Comparison of ENCODE assay signal across 1 cellular context in genomic region chr9:101433229-101433628, GRCh38.
TF ChIP-seq lines count a peak whose summit lies in the region.

No MANE protein-coding gene starts in this region.

TF ChIP-seq in HepG2, 621 proteins besides CTCF, POLR2A, EP300 and RAD21 (continued from another document and continues in another):
- TF ChIP-seq STAT6 (CRISPR knock-in tag; IDR thresholded peaks at IDR 0.05; ENCODE audit: borderline replicate concordance) (no peak; the same call in 1 of the 2 replicates), GTF2F1 (IDR thresholded peaks at IDR 0.05; ENCODE audit: low read length) (no peak), ZNF563 (CRISPR knock-in tag; IDR thresholded peaks at IDR 0.05) (no peak), SNAPC2 (CRISPR knock-in tag; IDR thresholded peaks at IDR 0.05) (no peak), ZBTB37 (CRISPR knock-in tag; IDR thresholded peaks at IDR 0.05) (no peak), ZSCAN21 (CRISPR knock-in tag; IDR thresholded peaks at IDR 0.05; ENCODE audit: borderline replicate concordance) (no peak), SNAI1 (CRISPR knock-in tag; IDR thresholded peaks at IDR 0.05; ENCODE audit: borderline replicate concordance) (no peak), RFX3 (CRISPR knock-in tag; IDR thresholded peaks at IDR 0.05) (no peak), ZNF20 (CRISPR knock-in tag; IDR thresholded peaks at IDR 0.05) (no peak), ARID2 (CRISPR knock-in tag; IDR thresholded peaks at IDR 0.05; ENCODE audit: borderline replicate concordance) (no peak), ETV6 (CRISPR knock-in tag; conservative IDR thresholded peaks at IDR 0.05) (no peak), PRPF4 (IDR thresholded peaks at IDR 0.05; ENCODE audit: low read depth, low read length, poor library complexity, severe bottlenecking) (no peak), ZSCAN29 (CRISPR knock-in tag; conservative IDR thresholded peaks at IDR 0.05) (no peak), NCOA2 (CRISPR knock-in tag; IDR thresholded peaks at IDR 0.05) (peak; percentile 93), ZNF33B (CRISPR knock-in tag; IDR thresholded peaks at IDR 0.05) (no peak), XBP1 (CRISPR knock-in tag; IDR thresholded peaks at IDR 0.05) (no peak; the same call in 1 of the 2 replicates), AHDC1 (CRISPR knock-in tag; IDR thresholded peaks at IDR 0.05; ENCODE audit: borderline replicate concordance) (peak; percentile 95; the same call in 1 of the 2 replicates), ZNF616 (CRISPR knock-in tag; IDR thresholded peaks at IDR 0.05; ENCODE audit: low read depth) (no peak), XRCC5 (optimal IDR thresholded peaks at IDR 0.05; ENCODE audit: low read length) (no peak), EHMT2 (IDR thresholded peaks at IDR 0.05; ENCODE audit: borderline replicate concordance, low read depth, low read length) (peak; percentile 67; the same call in 1 of the 2 replicates), TFDP1 (CRISPR knock-in tag; IDR thresholded peaks at IDR 0.05; ENCODE audit: borderline replicate concordance) (no peak), MAFK (conservative IDR thresholded peaks at IDR 0.05 in 1 of 2, IDR thresholded peaks at IDR 0.05 in 1 of 2; ENCODE audit: low read length in 2 of 2) (peak; percentile 80 to 82), ZMYM2 (CRISPR knock-in tag; IDR thresholded peaks at IDR 0.05) (no peak), RXRB (CRISPR knock-in tag; IDR thresholded peaks at IDR 0.05; ENCODE audit: borderline replicate concordance) (peak; percentile 92), BHLHE40 (IDR thresholded peaks at IDR 0.05; ENCODE audit: low read length) (no peak), ZNF281 (CRISPR knock-in tag; IDR thresholded peaks at IDR 0.05; ENCODE audit: borderline replicate concordance) (no peak), GLI4 (CRISPR knock-in tag; IDR thresholded peaks at IDR 0.05; ENCODE audit: borderline replicate concordance) (no peak), MXD3 (CRISPR knock-in tag; IDR thresholded peaks at IDR 0.05) (no peak), CENPX (CRISPR knock-in tag; IDR thresholded peaks at IDR 0.05) (no peak), NR2F6 (IDR thresholded peaks at IDR 0.05) (peak; percentile 95), NR2F6 (CRISPR knock-in tag; IDR thresholded peaks at IDR 0.05) (peak; percentile 96), GPN1 (CRISPR knock-in tag; IDR thresholded peaks at IDR 0.05; ENCODE audit: borderline replicate concordance) (no peak), PBX2 (CRISPR knock-in tag; IDR thresholded peaks at IDR 0.05) (no peak), SMARCE1 (IDR thresholded peaks at IDR 0.05; ENCODE audit: borderline replicate concordance) (no peak), ZNF33A (CRISPR knock-in tag; IDR thresholded peaks at IDR 0.05; ENCODE audit: borderline replicate concordance) (no peak), ZNF142 (CRISPR knock-in tag; IDR thresholded peaks at IDR 0.05) (no peak)
